ENCODE assay signal across 8 cellular contexts in the genomic region with DNA sequence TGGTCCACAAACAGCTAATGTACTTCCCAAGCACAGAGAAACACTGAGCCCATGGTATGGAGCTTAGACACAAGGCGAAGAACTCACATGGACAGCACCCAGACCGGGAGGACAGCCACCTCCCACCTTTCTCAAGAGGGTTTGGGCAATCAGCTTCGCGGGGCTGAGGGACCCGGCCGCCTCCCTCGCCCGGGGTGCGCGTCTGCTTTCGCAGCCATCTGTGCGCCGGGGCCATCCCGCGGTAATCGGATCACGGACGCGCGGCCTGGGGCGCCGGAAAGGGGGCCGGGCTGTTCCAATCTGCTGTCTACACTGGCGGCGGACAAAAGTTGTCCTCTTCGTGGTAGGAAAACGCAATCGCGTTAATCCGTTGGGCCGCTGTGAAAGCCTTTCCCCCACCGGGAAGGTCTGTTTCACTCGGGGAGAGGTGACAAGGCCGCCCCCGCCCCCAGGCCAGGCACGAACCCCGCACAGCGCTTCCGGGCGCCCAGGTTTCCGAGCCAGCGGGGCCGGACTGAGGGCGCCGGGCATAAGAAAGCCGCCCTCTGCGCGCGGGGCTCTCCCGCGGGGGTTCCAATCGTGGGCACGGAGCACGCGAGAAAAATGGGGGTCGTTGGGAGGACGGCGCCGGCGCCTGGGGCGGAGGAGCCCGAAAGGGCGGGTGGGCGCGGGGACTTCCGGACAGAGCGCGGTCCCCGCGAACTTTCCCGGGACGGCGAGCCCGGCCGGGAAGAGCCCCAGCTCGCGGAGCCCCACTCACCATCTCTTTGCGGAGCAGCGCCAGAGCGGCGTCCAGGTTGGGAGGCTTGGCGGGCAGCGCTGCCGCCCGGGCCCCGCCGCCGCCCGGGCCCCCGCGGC. TPM values are rescaled to one million over a fixed set of nuclear protein-coding genes. Genes with fewer than 3 reads are reported as not detected.
DNase-seq lines count a peak whose midpoint lies in the region; ATAC-seq, FAIRE-seq and TF ChIP-seq lines count a peak whose summit lies in the region.

No MANE protein-coding gene starts in this region.

- no peak for TF ChIP-seq CTCF in HFFc6 (IDR thresholded peaks at IDR 0.05)
- TF ChIP-seq CTCF in esophagus muscularis mucosa (IDR thresholded peaks at IDR 0.05), result no peak
- TF ChIP-seq CTCF in tibial artery (IDR thresholded peaks at IDR 0.05), result no peak

- peaks cover 2% of the 10 kb centered on the region for H3K27me3 Mint-ChIP-seq in HFFc6 (ENCODE audit: insufficient read depth)
- peaks cover 0 to 2% (median 0%) of the 10 kb centered on the region in 5 donors for H3K27me3 Mint-ChIP-seq in naive thymus-derived CD8-positive, alpha-beta T cell

- peak; percentile 16 to 33 for ATAC-seq in naive thymus-derived CD8-positive, alpha-beta T cell

- POLR2A ChIA-PET in naive thymus-derived CD8-positive, alpha-beta T cell (lab: Charles Lee), result interaction anchor here (0.9 to 4.9 kb wide), 2 partner anchors 61 to 172 kb away, joined by 3 to 25 read pairs; a partner anchor contains a TSS

- H3K27me3 ChIP-seq in esophagus muscularis mucosa, result peaks cover 0 to 63% (median 24%) of the 10 kb centered on the region in 4 donors
- H3K27me3 ChIP-seq in tibial artery, result peaks cover 0 to 33% of the 10 kb centered on the region in 2 donors

- H3K36me3 ChIP-seq in esophagus muscularis mucosa (no peaks in the 10 kb centered on the region), tibial artery (no peaks in the 10 kb centered on the region)

- DNase-seq in GM12891 (ENCODE audit: insufficient read length, low spot score) (peak; percentile 30), HFFc6 (no peak), NCI-H510A (lab: John Stamatoyannopoulos, UW) (peak; percentile 27), esophagus muscularis mucosa (ENCODE audit: extremely low spot score) (no peak), tibial artery (no peak)
- DNase-seq in activated CD8-positive, alpha-beta memory T cell treated with anti-CD3 and anti-CD28 coated beads, Interleukin-2, amount 50 U/mL, for 48 hours, result peak; percentile 72
- peak in 7 of 10 donors; percentile 3 to 38 (median 24) for DNase-seq in naive thymus-derived CD8-positive, alpha-beta T cell
- no peak for DNase-seq in effector CD8-positive, alpha-beta T cell (lab: John Stamatoyannopoulos, UW)

- H3K4me1 Mint-ChIP-seq in HFFc6 (ENCODE audit: low read depth), result 0 out of 2 replicates have a peak, but pooled peaks cover 6% of the 10 kb centered on the region
- peaks cover 17 to 37% (median 32%) of the 10 kb centered on the region in 4 donors for H3K4me1 Mint-ChIP-seq in naive thymus-derived CD8-positive, alpha-beta T cell

- H3K9me3 Mint-ChIP-seq in HFFc6, result no peaks in the 10 kb centered on the region
- no peaks in the 10 kb centered on the region for H3K9me3 Mint-ChIP-seq in naive thymus-derived CD8-positive, alpha-beta T cell

- H3K4me1 ChIP-seq in esophagus muscularis mucosa, result peaks cover 16 to 30% (median 25%) of the 10 kb centered on the region in 4 donors
- H3K4me1 ChIP-seq in tibial artery, result peaks cover 0 to 26% (median 18%) of the 10 kb centered on the region in 4 donors

- H3K4me3 Mint-ChIP-seq in HFFc6, result peak overlapping the region; percentile 78
- H3K4me3 Mint-ChIP-seq in naive thymus-derived CD8-positive, alpha-beta T cell, result peak overlapping the region; percentile 71 to 88 (median 82)

- no peak for TF ChIP-seq EP300 in esophagus muscularis mucosa (IDR thresholded peaks at IDR 0.05)

- H3K9me3 ChIP-seq in esophagus muscularis mucosa, result peaks cover 0 to 2% (median under 1%) of the 10 kb centered on the region in 4 donors
- H3K9me3 ChIP-seq in tibial artery, result peaks cover 0 to 2% (median 0%) of the 10 kb centered on the region in 3 donors

- 3% methylated on average over 53 of the region's 91 CpGs for WGBS in esophagus muscularis mucosa

- no peaks in the 10 kb centered on the region; the same call in 1 of the 2 replicates for H3K36me3 Mint-ChIP-seq in HFFc6 (ENCODE audit: low read depth)
- no peaks in the 10 kb centered on the region for H3K36me3 Mint-ChIP-seq in naive thymus-derived CD8-positive, alpha-beta T cell

- peak overlapping the region; percentile 64 to 81 (median 67) for H3K4me3 ChIP-seq in esophagus muscularis mucosa
- H3K4me3 ChIP-seq in tibial artery, result peak overlapping the region; percentile 55 to 76

- TF ChIP-seq POLR2A in GM12891 (IDR thresholded peaks at IDR 0.05; ENCODE audit: low read depth, low read length) (no peak), esophagus muscularis mucosa (IDR thresholded peaks at IDR 0.05; ENCODE audit: low read depth) (no peak)

- intact Hi-C loops in esophagus muscularis mucosa (cut with DNase I), result no loop called here
- intact Hi-C loops in tibial artery (cut with DNase I; ENCODE audit: low total_unique reads), result no loop called here

- FAIRE-seq in GM12891 (lab: Jason Lieb, UNC), result no peak

- no peak overlapping the region for H3K27ac Mint-ChIP-seq in HFFc6
- H3K27ac Mint-ChIP-seq in naive thymus-derived CD8-positive, alpha-beta T cell, result peak overlapping the region in 8 of 10 donors; percentile 21 to 77 (median 47)

- peak overlapping the region in 3 of 4 donors; percentile 20 to 44 (median 43) for H3K27ac ChIP-seq in esophagus muscularis mucosa (replicated peaks in 1 of 4)
- H3K27ac ChIP-seq in tibial artery, result peak overlapping the region in 1 of 2 donors; percentile 42

TF ChIP-seq in GM12891, 5 proteins besides CTCF, POLR2A, EP300 and RAD21:
- TF ChIP-seq PAX5 (IDR thresholded peaks at IDR 0.05; ENCODE audit: insufficient read depth, low read length, severe bottlenecking) (no peak), TAF1 (IDR thresholded peaks at IDR 0.05; ENCODE audit: low read depth, low read length) (no peak), SPI1 (IDR thresholded peaks at IDR 0.05; ENCODE audit: low read depth, low read length) (no peak), POU2F2 (IDR thresholded peaks at IDR 0.05; ENCODE audit: low read depth, low read length) (no peak), POLR2AphosphoS5 (IDR thresholded peaks at IDR 0.05; ENCODE audit: low read depth, low read length) (no peak)

RNA-seq across cellular contexts. Expression of a gene that starts 0.7 kb away (rescaled TPM):
- polyA plus RNA-seq in GM12891 (2012; ENCODE audit: low read depth, missing spikeins), result 0.14 TPM
- total RNA-seq in HFFc6 (2021; fragmentation: NEBNext Ultra II Directional; extraction: Animal tissue kit (Norgen Biotek cat#: 25700)), result 1 to 10 TPM; 2.4 to 3.7 (median 2.9) TPM
- 10 to 100 TPM in 1 of 4 donors, 1 to 10 TPM in 3; 1.7 to 13.6 (median 5.6) TPM for total RNA-seq in esophagus muscularis mucosa
- 1 to 10 TPM; 8.7 to 9.3 TPM for total RNA-seq in naive thymus-derived CD8-positive, alpha-beta T cell
- polyA plus RNA-seq in naive thymus-derived CD8-positive, alpha-beta T cell, result 10 to 100 TPM in 1 of 3 donors, 1 to 10 TPM in 2; 7.4 to 11.1 (median 9.5) TPM

Comparison
In these comparisons a context has a peak if more than half of its experiments do, and no peak if none do; other contexts are left out.
1. DNase-seq: peak in GM12891 (single experiment), NCI-H510A (single experiment), activated CD8-positive, alpha-beta memory T cell treated with anti-CD3 and anti-CD28 coated beads, Interleukin-2, amount 50 U/mL, for 48 hours (single experiment) and naive thymus-derived CD8-positive, alpha-beta T cell (7 of 10); none in HFFc6 (single experiment), esophagus muscularis mucosa (single experiment), tibial artery (0 of 2) and effector CD8-positive, alpha-beta T cell (single experiment).